In genomic region chr16:69727916-69728270, GRCh38 we compare ENCODE assay signal across 2 cellular contexts.
TF ChIP-seq lines count a peak whose summit lies in the region.

No MANE protein-coding gene starts in this region.

TF ChIP-seq in IMR-90, 13 proteins besides CTCF, POLR2A, EP300 and RAD21:
- TF ChIP-seq RFX5 (IDR thresholded peaks at IDR 0.05; ENCODE audit: low read depth, low read length): no peak
- no peak for TF ChIP-seq BHLHE40 (IDR thresholded peaks at IDR 0.05; ENCODE audit: low read depth, low read length)
- no peak for TF ChIP-seq CHD1 (IDR thresholded peaks at IDR 0.05; ENCODE audit: low read depth, low read length)
- TF ChIP-seq ELK1 (IDR thresholded peaks at IDR 0.05; ENCODE audit: borderline replicate concordance, low read depth, low read length): no peak
- no peak for TF ChIP-seq FOS (IDR thresholded peaks at IDR 0.05; ENCODE audit: low read depth, low read length)
- TF ChIP-seq SMC3 (IDR thresholded peaks at IDR 0.05; ENCODE audit: low read depth, low read length): no peak
- no peak for TF ChIP-seq NFE2L2 (IDR thresholded peaks at IDR 0.05; ENCODE audit: low read depth, low read length)
- TF ChIP-seq CEBPB (IDR thresholded peaks at IDR 0.05; ENCODE audit: low read depth, low read length): no peak
- TF ChIP-seq MAFK (IDR thresholded peaks at IDR 0.05; ENCODE audit: low read depth, low read length): no peak
- no peak for TF ChIP-seq MAZ (IDR thresholded peaks at IDR 0.05; ENCODE audit: borderline replicate concordance, low read depth, low read length)
- no peak for TF ChIP-seq RCOR1 (IDR thresholded peaks at IDR 0.05; ENCODE audit: insufficient replicate concordance, low read length)
- TF ChIP-seq MXI1 (IDR thresholded peaks at IDR 0.05; ENCODE audit: borderline replicate concordance, low read depth, low read length): no peak
- TF ChIP-seq USF2 (IDR thresholded peaks at IDR 0.05; ENCODE audit: low read depth, low read length): no peak

TF ChIP-seq in K562, 482 proteins besides CTCF, POLR2A, EP300 and RAD21 (continues in another document):
- TF ChIP-seq HEY1 (CRISPR knock-in tag; IDR thresholded peaks at IDR 0.05; ENCODE audit: borderline replicate concordance): no peak
- TF ChIP-seq ILK (tag; IDR thresholded peaks at IDR 0.05; ENCODE audit: borderline replicate concordance, low read depth): no peak
- TF ChIP-seq MTA3 (IDR thresholded peaks at IDR 0.05; ENCODE audit: borderline replicate concordance): no peak
- no peak for TF ChIP-seq CTCFL (IDR thresholded peaks at IDR 0.05; ENCODE audit: borderline replicate concordance, insufficient read depth, low read depth, low read length, poor library complexity, severe bottlenecking)
- TF ChIP-seq GTF2F1 (IDR thresholded peaks at IDR 0.05; ENCODE audit: low read depth, low read length): no peak
- TF ChIP-seq ZBTB17 (CRISPR knock-in tag; IDR thresholded peaks at IDR 0.05): no peak
- TF ChIP-seq NFIX (CRISPR knock-in tag; IDR thresholded peaks at IDR 0.05; ENCODE audit: low read depth): no peak
- TF ChIP-seq E2F6 (IDR thresholded peaks at IDR 0.05; ENCODE audit: borderline replicate concordance in 1 of 2, extremely low read depth in 1 of 2, insufficient read depth in 1 of 2, insufficient read length in 1 of 2, low read depth in 1 of 2, low read length in 1 of 2, poor library complexity in 1 of 2, severe bottlenecking in 1 of 2): peak; percentile 6 to 12
- no peak for TF ChIP-seq ZNF644 (tag; IDR thresholded peaks at IDR 0.05; ENCODE audit: low read depth)
- TF ChIP-seq U2AF1 (optimal IDR thresholded peaks at IDR 0.05; ENCODE audit: low read depth, low read length): no peak
- no peak for TF ChIP-seq CHD7 (IDR thresholded peaks at IDR 0.05; ENCODE audit: low read depth, low read length)
- no peak for TF ChIP-seq ZNF354B (CRISPR knock-in tag; IDR thresholded peaks at IDR 0.05)
- no peak for TF ChIP-seq FOXK2 (conservative IDR thresholded peaks at IDR 0.05 in 1 of 2, IDR thresholded peaks at IDR 0.05 in 1 of 2; ENCODE audit: low read depth in 2 of 2)
- no peak for TF ChIP-seq SNIP1 (IDR thresholded peaks at IDR 0.05; ENCODE audit: low read depth)
- TF ChIP-seq EGR1 (conservative IDR thresholded peaks at IDR 0.05): no peak
- no peak for TF ChIP-seq ZNF277 (CRISPR knock-in tag; IDR thresholded peaks at IDR 0.05; ENCODE audit: borderline replicate concordance)
- no peak for TF ChIP-seq MAZ (CRISPR knock-in tag; conservative IDR thresholded peaks at IDR 0.05 in 1 of 2, IDR thresholded peaks at IDR 0.05 in 1 of 2)
- TF ChIP-seq ARID1B (IDR thresholded peaks at IDR 0.05): no peak
- TF ChIP-seq ZKSCAN1 (IDR thresholded peaks at IDR 0.05; ENCODE audit: low read depth, low read length): no peak
- TF ChIP-seq EZH2 (IDR thresholded peaks at IDR 0.05; ENCODE audit: borderline replicate concordance, low read depth, low read length): no peak
- peak; percentile 45 for TF ChIP-seq MYC (IDR thresholded peaks at IDR 0.05; ENCODE audit: low read depth, low read length)
- TF ChIP-seq MYC (CRISPR knock-in tag; IDR thresholded peaks at IDR 0.05; ENCODE audit: borderline replicate concordance, low read depth): no peak
- no peak for TF ChIP-seq CEBPZ (IDR thresholded peaks at IDR 0.05; ENCODE audit: borderline replicate concordance, low read depth, low read length)
- no peak for TF ChIP-seq ARID2 (IDR thresholded peaks at IDR 0.05)
- TF ChIP-seq CBFA2T2 (conservative IDR thresholded peaks at IDR 0.05): no peak
- TF ChIP-seq ZNF592 (IDR thresholded peaks at IDR 0.05): peak; percentile 61; the same call in 1 of the 2 replicates
- no peak for TF ChIP-seq ZNF764 (CRISPR knock-in tag; IDR thresholded peaks at IDR 0.05; ENCODE audit: low read depth)
- TF ChIP-seq ZNF778 (CRISPR knock-in tag; IDR thresholded peaks at IDR 0.05): no peak
- no peak for TF ChIP-seq RB1 (IDR thresholded peaks at IDR 0.05; ENCODE audit: low read depth)
